Comparison of ENCODE assay signal across 8 cellular contexts in the genomic region with DNA sequence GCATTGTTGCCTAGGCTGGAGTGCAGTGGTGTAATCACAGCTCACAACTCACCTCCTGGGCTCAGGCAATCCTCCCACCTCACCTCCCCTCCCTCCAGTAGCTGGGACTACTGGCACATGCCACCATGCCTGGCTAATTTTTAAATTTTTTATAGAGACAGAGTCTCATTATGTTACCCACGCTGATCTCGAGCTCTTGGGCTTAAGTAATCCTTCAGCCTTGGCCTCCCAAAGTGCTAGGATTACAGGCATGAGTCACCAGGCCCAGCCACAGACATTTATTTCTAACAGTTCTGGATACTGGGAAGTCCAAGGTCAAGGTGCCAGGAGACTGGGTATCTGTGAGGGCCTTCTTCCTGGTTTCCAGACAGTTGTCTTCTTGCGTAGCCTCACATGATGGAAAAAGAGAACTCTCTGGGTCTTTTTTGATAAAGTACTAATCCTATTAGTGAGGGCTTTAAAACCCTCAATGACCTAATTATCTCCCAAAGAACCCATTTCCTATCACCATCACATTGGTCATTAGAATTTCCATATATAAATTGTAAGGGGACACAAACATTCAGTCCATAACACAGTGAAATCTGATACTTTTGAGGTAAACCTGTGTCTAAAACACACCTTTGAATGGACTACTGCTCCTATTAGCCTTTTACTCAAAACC.
DNase-seq lines count a peak whose midpoint lies in the region; ATAC-seq, FAIRE-seq and TF ChIP-seq lines count a peak whose summit lies in the region.

No MANE protein-coding gene starts in this region.

- H3K27ac Mint-ChIP-seq in activated T-helper 1 cell treated with anti-CD3 and anti-CD28 coated beads, Interleukin-12 subunit alpha, Interleukin-12 subunit beta, Interleukin-2, Interleukin-4 antibody, amounts not matched to agents 30 ng/mL and 10 ng/mL and 1 ng/mL, durations not matched to agents 14 hours and 24 hours and 36 hours = no peak overlapping the region

- peak overlapping the region; percentile 91 for H3K27ac ChIP-seq in keratinocyte (ENCODE audit: control insufficient read depth, insufficient read depth, low read length)
- H3K27ac ChIP-seq in subcutaneous abdominal adipose tissue (ENCODE audit: low read depth, low read length) = peak overlapping the region; percentile 57

- ATAC-seq in HG02938 (IDR thresholded peaks at IDR 0.05; ENCODE audit: unreplicated experiment) (no peak), HG02884 (IDR thresholded peaks at IDR 0.05; ENCODE audit: unreplicated experiment) (no peak)

- peak; percentile 16 for DNase-seq in DMS 273 (lab: John Stamatoyannopoulos, UW; ENCODE audit: unreplicated experiment)
- DNase-seq in DMS 273 treated with DMSO at 0.1 percent for 48 hours (lab: John Stamatoyannopoulos, UW) = no peak
- no peak for DNase-seq in activated T-helper 1 cell treated with anti-CD3 and anti-CD28 coated beads, Interleukin-12 subunit alpha, Interleukin-12 subunit beta, Interleukin-2, Interleukin-4 antibody, amounts not matched to agents 30 ng/mL and 10 ng/mL and 1 ng/mL, durations not matched to agents 14 hours and 24 hours and 36 hours (ENCODE audit: low spot score)
- DNase-seq in keratinocyte (ENCODE audit: low read depth, low spot score) = no peak
- no peak for DNase-seq in KG1 (lab: John Stamatoyannopoulos, UW)

- H3K4me1 ChIP-seq in keratinocyte (ENCODE audit: control insufficient read depth, extremely low read depth, insufficient read depth, low read length) = peaks cover 30% of the 10 kb centered on the region
- peaks cover 1 to 16% (median 10%) of the 10 kb centered on the region in 5 donors for H3K4me1 ChIP-seq in subcutaneous abdominal adipose tissue (ENCODE audit: control insufficient read depth in 5 of 5, insufficient read depth in 5 of 5, low read length in 5 of 5)

- dilution Hi-C loops in keratinocyte (cut with MboI; ENCODE audit: extremely low pct_ligation_motif_present, low sequenced_read_pairs) = no loop called here

- H3K36me3 ChIP-seq in keratinocyte (ENCODE audit: control insufficient read depth in 2 of 2, extremely low read depth in 1 of 2, insufficient read depth in 2 of 2, low read length in 2 of 2) = no peaks in the 10 kb centered on the region
- no peaks in the 10 kb centered on the region for H3K36me3 ChIP-seq in subcutaneous abdominal adipose tissue (ENCODE audit: control insufficient read depth in 5 of 5, insufficient read depth in 5 of 5, low read length in 5 of 5)

- no peaks in the 10 kb centered on the region for H3K9me3 Mint-ChIP-seq in activated T-helper 1 cell treated with anti-CD3 and anti-CD28 coated beads, Interleukin-12 subunit alpha, Interleukin-12 subunit beta, Interleukin-2, Interleukin-4 antibody, amounts not matched to agents 30 ng/mL and 10 ng/mL and 1 ng/mL, durations not matched to agents 14 hours and 24 hours and 36 hours

- intact Hi-C loops in activated T-helper 1 cell treated with anti-CD3 and anti-CD28 coated beads, Interleukin-12 subunit alpha, Interleukin-12 subunit beta, Interleukin-2, Interleukin-4 antibody, amounts not matched to agents 30 ng/mL and 10 ng/mL and 1 ng/mL, durations not matched to agents 14 hours and 24 hours and 36 hours (cut with micrococcal nuclease) = no loop called here

- peaks cover 14% of the 10 kb centered on the region for H3K79me2 ChIP-seq in keratinocyte (ENCODE audit: control insufficient read depth, insufficient read depth, low read length)

- peak overlapping the region; percentile 75 for H3K4me3 Mint-ChIP-seq in activated T-helper 1 cell treated with anti-CD3 and anti-CD28 coated beads, Interleukin-12 subunit alpha, Interleukin-12 subunit beta, Interleukin-2, Interleukin-4 antibody, amounts not matched to agents 30 ng/mL and 10 ng/mL and 1 ng/mL, durations not matched to agents 14 hours and 24 hours and 36 hours

- no peaks in the 10 kb centered on the region for H3K9me1 ChIP-seq in keratinocyte (ENCODE audit: control insufficient read depth, extremely low read depth, insufficient read depth, low read length)

- no peak for TF ChIP-seq CTCF in keratinocyte (optimal IDR thresholded peaks at IDR 0.05 in 1 of 3, IDR thresholded peaks at IDR 0.05 in 1 of 3, conservative IDR thresholded peaks at IDR 0.05 in 1 of 3; ENCODE audit: extremely low read depth in 1 of 3, insufficient read depth in 2 of 3, low read length in 3 of 3)

- H3K27me3 ChIP-seq in keratinocyte (ENCODE audit: control insufficient read depth, extremely low read depth, insufficient read depth, low read length) = no peaks in the 10 kb centered on the region
- H3K27me3 ChIP-seq in subcutaneous abdominal adipose tissue (ENCODE audit: control insufficient read depth in 5 of 5, insufficient read depth in 4 of 5, low read length in 5 of 5) = no peaks in the 10 kb centered on the region

- peaks cover 29% of the 10 kb centered on the region for H3K4me1 Mint-ChIP-seq in activated T-helper 1 cell treated with anti-CD3 and anti-CD28 coated beads, Interleukin-12 subunit alpha, Interleukin-12 subunit beta, Interleukin-2, Interleukin-4 antibody, amounts not matched to agents 30 ng/mL and 10 ng/mL and 1 ng/mL, durations not matched to agents 14 hours and 24 hours and 36 hours (ENCODE audit: low read depth)

- H3K9ac ChIP-seq in keratinocyte (ENCODE audit: control insufficient read depth, extremely low read depth, insufficient read depth, low read length) = peak overlapping the region; percentile 34
- H3K9ac ChIP-seq in subcutaneous abdominal adipose tissue (ENCODE audit: low read length in 5 of 5) = peak overlapping the region in 3 of 5 donors; percentile 15 to 70 (median 25)

- H3K36me3 Mint-ChIP-seq in activated T-helper 1 cell treated with anti-CD3 and anti-CD28 coated beads, Interleukin-12 subunit alpha, Interleukin-12 subunit beta, Interleukin-2, Interleukin-4 antibody, amounts not matched to agents 30 ng/mL and 10 ng/mL and 1 ng/mL, durations not matched to agents 14 hours and 24 hours and 36 hours (ENCODE audit: low read depth) = peaks cover 3% of the 10 kb centered on the region

- H3K4me2 ChIP-seq in keratinocyte (ENCODE audit: control insufficient read depth, extremely low read depth, insufficient read depth, low read depth, low read length) = peak overlapping the region; percentile 72

- H3K9me3 ChIP-seq in keratinocyte (ENCODE audit: control insufficient read depth, low read depth, low read length) (no peaks in the 10 kb centered on the region), subcutaneous abdominal adipose tissue (ENCODE audit: control insufficient read depth in 5 of 5, low read length in 5 of 5) (no peaks in the 10 kb centered on the region)

- no peaks in the 10 kb centered on the region for H3K27me3 Mint-ChIP-seq in activated T-helper 1 cell treated with anti-CD3 and anti-CD28 coated beads, Interleukin-12 subunit alpha, Interleukin-12 subunit beta, Interleukin-2, Interleukin-4 antibody, amounts not matched to agents 30 ng/mL and 10 ng/mL and 1 ng/mL, durations not matched to agents 14 hours and 24 hours and 36 hours (ENCODE audit: insufficient read depth)

- no peaks in the 10 kb centered on the region for H4K20me1 ChIP-seq in keratinocyte (ENCODE audit: control insufficient read depth, extremely low read depth, insufficient read depth, low read length)

- H2AFZ ChIP-seq in keratinocyte (ENCODE audit: control insufficient read depth, low read length) = no peak overlapping the region

- H3K4me3 ChIP-seq in keratinocyte (ENCODE audit: control insufficient read depth in 2 of 3, extremely low read depth in 1 of 3, insufficient read depth in 2 of 3, low read depth in 1 of 3, low read length in 3 of 3) (peak overlapping the region in 2 of 3 experiments; percentile 11 to 15), subcutaneous abdominal adipose tissue (ENCODE audit: low read depth in 1 of 5, low read length in 5 of 5) (peak overlapping the region in 3 of 5 donors; percentile 51 to 56 (median 56))

- FAIRE-seq in keratinocyte (lab: Jason Lieb, UNC) = no peak
